8 cellular contexts compared by ENCODE assay signal in genomic region chr3:24264748-24265158, GRCh38.
DNase-seq lines count a peak whose midpoint lies in the region; ATAC-seq, FAIRE-seq and TF ChIP-seq lines count a peak whose summit lies in the region.

No MANE protein-coding gene starts in this region.

- H3K27me3 ChIP-seq in keratinocyte (ENCODE audit: control insufficient read depth, extremely low read depth, insufficient read depth, low read length), result no peaks in the 10 kb centered on the region

- H3K4me2 ChIP-seq in keratinocyte (ENCODE audit: control insufficient read depth, extremely low read depth, insufficient read depth, low read depth, low read length), result no peak overlapping the region

- TF ChIP-seq CTCF in keratinocyte (optimal IDR thresholded peaks at IDR 0.05 in 1 of 3, IDR thresholded peaks at IDR 0.05 in 1 of 3, conservative IDR thresholded peaks at IDR 0.05 in 1 of 3; ENCODE audit: extremely low read depth in 1 of 3, insufficient read depth in 2 of 3, low read length in 3 of 3), result peak; percentile 62 to 66 (median 65)

- H3K9ac ChIP-seq in keratinocyte (ENCODE audit: control insufficient read depth, extremely low read depth, insufficient read depth, low read length), result no peak overlapping the region

- H3K27ac ChIP-seq in keratinocyte (ENCODE audit: control insufficient read depth, insufficient read depth, low read length), result no peak overlapping the region

- H3K4me1 ChIP-seq in keratinocyte (ENCODE audit: control insufficient read depth, extremely low read depth, insufficient read depth, low read length), result no peaks in the 10 kb centered on the region

- H3K9me3 ChIP-seq in keratinocyte (ENCODE audit: control insufficient read depth, low read depth, low read length), result no peaks in the 10 kb centered on the region

- H3K9me1 ChIP-seq in keratinocyte (ENCODE audit: control insufficient read depth, extremely low read depth, insufficient read depth, low read length), result no peaks in the 10 kb centered on the region

- H3K4me3 ChIP-seq in keratinocyte (ENCODE audit: control insufficient read depth in 2 of 3, extremely low read depth in 1 of 3, insufficient read depth in 2 of 3, low read depth in 1 of 3, low read length in 3 of 3), result no peak overlapping the region

- DNase-seq in SIG-M5 treated with dmso at 0.1 percent for 504 hours (lab: John Stamatoyannopoulos, UW; ENCODE audit: unreplicated experiment) (peak; percentile 18), SIG-M5 (lab: John Stamatoyannopoulos, UW) (no peak), Kasumi-1 (lab: John Stamatoyannopoulos, UW) (peak; percentile 60 to 65), amniotic stem cell (lab: John Stamatoyannopoulos, UW) (peak; percentile 9), keratinocyte (ENCODE audit: low read depth, low spot score) (no peak), urothelium cell line (ENCODE audit: low spot score) (peak; percentile 58)
- DNase-seq in stimulated activated CD4-positive, alpha-beta T cell treated with anti-CD3 and anti-CD28 coated beads, Interleukin-2, amount 100 ng/mL, for 24 hours, result no peak

- dilution Hi-C loops in keratinocyte (cut with MboI; ENCODE audit: extremely low pct_ligation_motif_present, low sequenced_read_pairs), result no loop called here

- peak; percentile 82 for ATAC-seq in GM21825 (IDR thresholded peaks at IDR 0.05; ENCODE audit: unreplicated experiment)

- H3K36me3 ChIP-seq in keratinocyte (ENCODE audit: control insufficient read depth in 2 of 2, extremely low read depth in 1 of 2, insufficient read depth in 2 of 2, low read length in 2 of 2), result no peaks in the 10 kb centered on the region

- H4K20me1 ChIP-seq in keratinocyte (ENCODE audit: control insufficient read depth, extremely low read depth, insufficient read depth, low read length), result no peaks in the 10 kb centered on the region

- no peaks in the 10 kb centered on the region for H3K79me2 ChIP-seq in keratinocyte (ENCODE audit: control insufficient read depth, insufficient read depth, low read length)

- no peak overlapping the region for H2AFZ ChIP-seq in keratinocyte (ENCODE audit: control insufficient read depth, low read length)

- peak; percentile 53 for FAIRE-seq in keratinocyte (lab: Jason Lieb, UNC)
- no peak for FAIRE-seq in urothelium cell line (lab: Jason Lieb, UNC)

Comparison
In these comparisons a context has a peak if more than half of its experiments do, and no peak if none do; other contexts are left out.
1. DNase-seq: peak in SIG-M5 treated with dmso at 0.1 percent for 504 hours (single experiment), Kasumi-1 (2 of 2), amniotic stem cell (single experiment) and urothelium cell line (single experiment); none in SIG-M5 (single experiment), keratinocyte (single experiment) and stimulated activated CD4-positive, alpha-beta T cell treated with anti-CD3 and anti-CD28 coated beads, Interleukin-2, amount 100 ng/mL, for 24 hours (0 of 2).